1 cellular context compared by ENCODE assay signal in the genomic region with DNA sequence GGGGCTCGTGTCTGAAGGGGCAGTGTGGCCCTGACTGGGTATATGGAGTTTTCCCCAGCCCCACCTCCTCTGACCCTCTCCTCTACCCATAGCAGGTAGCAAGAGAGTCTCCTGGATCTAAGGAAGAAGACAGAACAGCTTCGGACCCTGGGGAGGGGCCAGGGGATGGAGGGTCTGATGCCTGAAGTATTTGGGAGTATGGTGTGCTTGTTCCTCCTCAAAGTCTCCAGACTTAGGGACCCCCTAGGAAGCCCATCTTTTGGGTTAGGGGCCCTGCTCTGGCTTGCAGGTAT.
A peak's percentile ranks its signal among the peaks of the same experiment; 100 is the strongest.
TF ChIP-seq lines count a peak whose summit lies in the region.

No MANE protein-coding gene starts in this region.

TF ChIP-seq in GM23338, 12 proteins besides CTCF, POLR2A, EP300 and RAD21:
- TF ChIP-seq EZH2 (IDR thresholded peaks at IDR 0.05; ENCODE audit: low read depth, unreplicated experiment) = peak; percentile 93
- TF ChIP-seq ZNF462 (CRISPR knock-in tag; IDR thresholded peaks at IDR 0.05) = no peak
